Comparison of ENCODE assay signal across 16 cellular contexts in genomic region chr5:151231359-151231758, GRCh38. TPM values are rescaled to one million over a fixed set of nuclear protein-coding genes. Genes with fewer than 3 reads are reported as not detected.
A peak's percentile ranks its signal among the peaks of the same experiment; 100 is the strongest.
DNase-seq lines count a peak whose midpoint lies in the region; ATAC-seq and TF ChIP-seq lines count a peak whose summit lies in the region.
"Had no signal": no experiment of that assay in that cellular context is flagged by ENCODE, and none has a peak within 500 bp of the region (broad histone marks: within the 10 kb centered on the region; RNA-seq: fewer than 3 reads in every experiment).

No MANE protein-coding gene starts in this region.

- H3K4me2 ChIP-seq in BLaER1 = peak overlapping the region; percentile 78; the same call in 1 of the 2 replicates
- H3K4me2 ChIP-seq in OCI-LY1 (ENCODE audit: low read length) = no peak overlapping the region

- H3K9me3 ChIP-seq in BLaER1 (no peaks in the 10 kb centered on the region), OCI-LY1 (ENCODE audit: low read length) (no peaks in the 10 kb centered on the region), Peyer's patch (no peaks in the 10 kb centered on the region), esophagus muscularis mucosa (no peaks in the 10 kb centered on the region)
- H3K9me3 ChIP-seq: BE2C had no signal

- TF ChIP-seq POLR2A in Peyer's patch (IDR thresholded peaks at IDR 0.05) = no peak
- TF ChIP-seq POLR2A in esophagus muscularis mucosa (IDR thresholded peaks at IDR 0.05; ENCODE audit: low read depth) = no peak

- in situ Hi-C loops in ACHN (cut with HindIII; ENCODE audit: low pct_ligation_motif_present, low pct_unique_long_range_greater_than_20kb, low sequenced_read_pairs) = no loop called here

- TF ChIP-seq EP300 in esophagus muscularis mucosa (IDR thresholded peaks at IDR 0.05) = no peak

- intact Hi-C loops in esophagus muscularis mucosa (cut with DNase I) = no loop called here
- intact Hi-C loops in natural killer cell (cut with micrococcal nuclease) = loop anchor here (5.0 kb wide), 1 partner anchor 94 kb away; no protein-coding TSS in a partner anchor

- H3K4me3 ChIP-seq in BLaER1 = no peak overlapping the region
- H3K4me3 ChIP-seq in OCI-LY1 (ENCODE audit: low read depth, low read length, poor library complexity, severe bottlenecking) = no peak overlapping the region
- H3K4me3 ChIP-seq in Peyer's patch = no peak overlapping the region
- H3K4me3 ChIP-seq in esophagus muscularis mucosa = no peak overlapping the region

- no peak for ATAC-seq in natural killer cell

- no peak overlapping the region for H2AFZ ChIP-seq in OCI-LY1 (ENCODE audit: low read length)

- TF ChIP-seq CTCF in OCI-LY1 (IDR thresholded peaks at IDR 0.05; ENCODE audit: low read length) = no peak
- no peak for TF ChIP-seq CTCF in Peyer's patch (IDR thresholded peaks at IDR 0.05)
- no peak for TF ChIP-seq CTCF in esophagus muscularis mucosa (IDR thresholded peaks at IDR 0.05)
- TF ChIP-seq CTCF in natural killer cell (IDR thresholded peaks at IDR 0.05) = no peak

- no peaks in the 10 kb centered on the region; the same call in 1 of the 2 replicates for H3F3A ChIP-seq in OCI-LY1 (ENCODE audit: insufficient read depth, low read length)

- peaks cover 12% of the 10 kb centered on the region in 2 donors for H3K4me1 Mint-ChIP-seq in natural killer cell

- H3K36me3 ChIP-seq in BLaER1 (no peaks in the 10 kb centered on the region), OCI-LY1 (ENCODE audit: insufficient read depth, low read length) (no peaks in the 10 kb centered on the region), Peyer's patch (no peaks in the 10 kb centered on the region), esophagus muscularis mucosa (no peaks in the 10 kb centered on the region)
- H3K36me3 ChIP-seq: BE2C had no signal

- H3K27ac Mint-ChIP-seq in natural killer cell = no peak overlapping the region
- H3K27ac Mint-ChIP-seq: CD14-positive monocyte; CD4-positive, alpha-beta memory T cell; H9 had no signal

- H3K9me3 Mint-ChIP-seq in natural killer cell = no peaks in the 10 kb centered on the region
- H3K9me3 Mint-ChIP-seq: CD4-positive, alpha-beta memory T cell; H9 had no signal

- H3K4me3 Mint-ChIP-seq in natural killer cell = no peak overlapping the region
- H3K4me3 Mint-ChIP-seq: CD14-positive monocyte; CD4-positive, alpha-beta memory T cell; H9 had no signal

- H4K20me1 ChIP-seq in BLaER1 (no peaks in the 10 kb centered on the region), OCI-LY1 (ENCODE audit: insufficient read depth, low read length) (no peaks in the 10 kb centered on the region)

- H3K36me3 Mint-ChIP-seq in natural killer cell = no peaks in the 10 kb centered on the region
- H3K36me3 Mint-ChIP-seq: CD14-positive monocyte; CD4-positive, alpha-beta memory T cell had no signal

- H3K27ac ChIP-seq in BLaER1 (no peak overlapping the region), OCI-LY1 (ENCODE audit: low read depth, low read length, poor library complexity, severe bottlenecking) (peak overlapping the region; percentile 95), Peyer's patch (no peak overlapping the region), esophagus muscularis mucosa (replicated peaks in 1 of 4) (no peak overlapping the region)

- H3K9ac ChIP-seq in BLaER1 (no peak overlapping the region), OCI-LY1 (ENCODE audit: low read length) (no peak overlapping the region)

- no peaks in the 10 kb centered on the region for H3K27me3 Mint-ChIP-seq in natural killer cell (ENCODE audit: low read depth in 2 of 2)
- H3K27me3 Mint-ChIP-seq: CD4-positive, alpha-beta memory T cell had no signal

- peaks cover 64% of the 10 kb centered on the region for H3K4me1 ChIP-seq in BLaER1
- peaks cover 41% of the 10 kb centered on the region for H3K4me1 ChIP-seq in OCI-LY1 (ENCODE audit: insufficient read depth, low read length, severe bottlenecking)
- peaks cover 0 to 20% (median 11%) of the 10 kb centered on the region in 4 donors for H3K4me1 ChIP-seq in Peyer's patch
- peaks cover 18 to 22% (median 20%) of the 10 kb centered on the region in 4 donors for H3K4me1 ChIP-seq in esophagus muscularis mucosa
- H3K4me1 ChIP-seq: BE2C had no signal

- H3K27me3 ChIP-seq in BLaER1 (no peaks in the 10 kb centered on the region), OCI-LY1 (ENCODE audit: insufficient read depth, low read length) (no peaks in the 10 kb centered on the region), Peyer's patch (no peaks in the 10 kb centered on the region), esophagus muscularis mucosa (no peaks in the 10 kb centered on the region)

- H3K79me2 ChIP-seq in OCI-LY1 (ENCODE audit: insufficient read depth, low read length) = no peaks in the 10 kb centered on the region

- no peaks in the 10 kb centered on the region for H3K9me2 ChIP-seq in OCI-LY1 (ENCODE audit: low read depth, low read length)

- DNase-seq in amniotic epithelial cell (ENCODE audit: low read depth) (peak; percentile 72), Peyer's patch (no peak), ACHN (no peak), esophagus muscularis mucosa (ENCODE audit: extremely low spot score) (no peak), natural killer cell (no peak)
- DNase-seq: 8988T; BE2C; CD4-positive, alpha-beta memory T cell; DMS153; DMS79; GDM1; H9 had no signal

RNA-seq across cellular contexts. Expression of gene CCDC69, which starts 7.5 kb away (rescaled TPM):
- 10 to 100 TPM; 15.8 to 86.6 (median 33.3) TPM for total RNA-seq in Peyer's patch
- total RNA-seq in esophagus muscularis mucosa = 100 to 1,000 TPM; 217 to 341 (median 285) TPM
- total RNA-seq in natural killer cell = 100 to 1,000 TPM; 181 to 227 (median 204) TPM
- total RNA-seq: A673 had no signal

RNA-seq across cellular contexts. Expression of gene GM2A, which starts 21.6 kb away (rescaled TPM):
- 10 to 100 TPM; 15.1 to 27.2 (median 16.8) TPM for total RNA-seq in Peyer's patch
- total RNA-seq in esophagus muscularis mucosa = 10 to 100 TPM; 28.3 to 32.0 (median 30.1) TPM
- total RNA-seq in natural killer cell = 10 to 100 TPM in 2 of 3 donors, 1 to 10 TPM in 1; 9.6 to 15.9 (median 15.6) TPM
